1 cellular context compared by ENCODE assay signal in the genomic region with DNA sequence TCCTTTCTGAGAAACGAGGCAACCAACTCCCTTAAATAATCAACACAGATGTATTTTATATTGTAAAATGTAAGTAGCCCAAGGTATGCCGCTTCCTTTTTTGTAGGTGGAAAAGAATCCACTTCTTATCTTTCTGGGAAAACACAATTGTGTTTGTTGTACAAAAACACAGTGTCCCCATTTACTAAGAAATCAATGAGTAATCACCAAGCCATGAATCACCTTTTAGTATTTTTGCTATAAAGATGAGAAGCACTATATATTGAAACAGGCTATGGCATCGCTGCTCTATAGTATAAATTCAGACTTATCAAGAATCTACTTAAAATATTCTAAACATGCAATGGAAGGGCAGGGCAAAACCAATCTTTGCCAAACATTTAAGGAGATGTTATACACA.
TF ChIP-seq lines count a peak whose summit lies in the region.

No MANE protein-coding gene starts in this region.

TF ChIP-seq in HCT116, 20 proteins besides CTCF, POLR2A, EP300 and RAD21:
- TF ChIP-seq EGR1 (IDR thresholded peaks at IDR 0.05; ENCODE audit: low read depth) (no peak), JUND (IDR thresholded peaks at IDR 0.05) (peak; percentile 57), SP1 (IDR thresholded peaks at IDR 0.05; ENCODE audit: low read depth) (peak; percentile 42; the same call in 1 of the 2 replicates), FOSL1 (IDR thresholded peaks at IDR 0.05; ENCODE audit: low read depth) (peak; percentile 71; the same call in 1 of the 2 replicates), TCF7L2 (IDR thresholded peaks at IDR 0.05; ENCODE audit: borderline replicate concordance, extremely low read depth, insufficient read depth, insufficient read length) (no peak)
